In the genomic region with DNA sequence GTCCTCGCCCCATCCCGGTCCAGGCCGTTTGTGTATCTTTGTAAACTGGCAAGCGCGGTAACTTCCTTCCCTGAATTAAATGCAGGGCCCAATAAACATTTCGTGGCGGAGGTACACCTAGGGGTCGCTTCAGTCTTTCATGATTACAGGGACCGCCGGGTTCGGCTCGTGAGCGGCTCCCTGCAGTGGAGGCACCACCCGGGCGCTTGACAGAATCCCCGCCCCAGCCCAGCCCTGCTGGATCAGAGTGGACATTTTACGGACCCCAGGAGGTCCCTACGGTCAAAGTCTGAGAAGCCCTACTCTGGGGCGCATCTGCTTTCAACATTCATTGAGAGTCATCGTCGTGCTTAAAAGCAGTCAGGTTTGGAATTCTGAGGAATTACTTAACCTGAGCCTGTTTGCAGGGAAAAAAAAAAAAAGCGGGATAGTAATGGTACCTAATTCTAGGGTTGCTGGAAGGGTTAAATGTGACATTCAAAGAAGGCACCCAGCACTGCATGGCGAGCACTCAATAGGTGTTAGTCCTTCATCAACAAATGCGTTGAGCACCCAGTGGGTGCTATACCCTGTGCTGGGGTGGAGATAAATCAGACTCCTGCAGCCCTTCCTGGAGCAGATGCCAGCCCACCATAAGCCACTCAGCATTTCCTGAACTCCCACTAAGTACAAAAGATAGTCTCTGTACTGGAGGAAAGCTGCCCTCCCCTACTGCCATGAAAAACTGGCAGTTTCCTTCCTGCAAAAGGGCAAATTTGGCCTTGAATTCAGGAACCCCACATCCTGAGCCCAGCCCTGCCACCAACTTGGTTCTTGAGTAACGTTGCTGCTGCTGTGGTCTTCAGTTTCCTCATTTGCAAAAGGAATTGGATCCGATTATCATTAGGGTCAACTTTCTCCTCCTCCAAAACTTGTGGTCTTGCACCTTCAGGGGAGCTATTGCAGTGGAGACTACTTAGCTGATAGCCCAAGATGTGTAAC, we compare ENCODE assay signal across 8 cellular contexts. TPM values are rescaled to one million over a fixed set of nuclear protein-coding genes. Genes with fewer than 3 reads are reported as not detected.
DNase-seq lines count a peak whose midpoint lies in the region; ATAC-seq, FAIRE-seq and TF ChIP-seq lines count a peak whose summit lies in the region.

No MANE protein-coding gene starts in this region.

- H3K4me3 ChIP-seq in A549 (peak overlapping the region; percentile 71), body of pancreas (peak overlapping the region in 1 of 2 donors; percentile 21)

- H3K9me3 ChIP-seq in A549: no peaks in the 10 kb centered on the region
- no peaks in the 10 kb centered on the region for H3K9me3 ChIP-seq in body of pancreas

- peak; percentile 59 to 62 for ATAC-seq in A549
- ATAC-seq in GM18511 (IDR thresholded peaks at IDR 0.05; ENCODE audit: unreplicated experiment): peak; percentile 39
- peak; percentile 8 for ATAC-seq in body of pancreas
- peak; percentile 1 for ATAC-seq in left colon

- H3K4me2 ChIP-seq in A549: peak overlapping the region; percentile 85

- no peaks in the 10 kb centered on the region for H3K36me3 ChIP-seq in body of pancreas (replicated peaks in 1 of 2; ENCODE audit: insufficient read depth in 1 of 2, low read depth in 2 of 2)

- TF ChIP-seq CTCF in A549 (IDR thresholded peaks at IDR 0.05) (peak; percentile 44), body of pancreas (IDR thresholded peaks at IDR 0.05) (peak in 3 of 7 experiments; percentile 20 to 31 (median 30))

- TF ChIP-seq EP300 in A549 (IDR thresholded peaks at IDR 0.05): no peak

- peak; percentile 66 for DNase-seq in A549 (ENCODE audit: low read depth in 1 of 2, low spot score in 1 of 2)
- DNase-seq in NCI-H526 treated with DMSO at 0.1 percent for 48 hours (lab: John Stamatoyannopoulos, UW): peak; percentile 44
- peak in 2 of 4 donors; percentile 45 to 49 for DNase-seq in body of pancreas
- peak; percentile 38 to 57 for DNase-seq in left colon
- peak in 4 of 49 donors; percentile 20 to 85 (median 64) for DNase-seq in substantia nigra (lab: John Stamatoyannopoulos, UW)
- DNase-seq in cerebellum (ENCODE audit: low spot score): no peak
- DNase-seq in stimulated activated CD4-positive, alpha-beta T cell treated with anti-CD3 and anti-CD28 coated beads, Interleukin-4, amount 100 ng/mL, for 24 hours: no peak

- CTCF ChIA-PET in A549 (lab: Yijun Ruan, JAX): interaction anchor here (0.9 to 7.9 kb wide), 13 partner anchors 8 to 99 kb away, joined by 3 to 151 read pairs (median 4); a partner anchor contains a TSS

- peak overlapping the region; percentile 93 to 98 for H3K27ac ChIP-seq in A549
- peak overlapping the region; percentile 99 to 100 (median 100) for H3K27ac ChIP-seq in body of pancreas
- peak overlapping the region; percentile 57 for H3K27ac ChIP-seq in substantia nigra (ENCODE audit: low read depth, low read length, poor library complexity, severe bottlenecking)

- TF ChIP-seq POLR2A in A549 (IDR thresholded peaks at IDR 0.05; ENCODE audit: low read length): no peak
- TF ChIP-seq POLR2A in body of pancreas (IDR thresholded peaks at IDR 0.05): no peak

- POLR2A ChIA-PET in A549 (lab: Yijun Ruan, JAX): interaction anchor here (0.5 to 1.8 kb wide), 14 partner anchors 9 to 934 kb away, joined by 3 to 16 read pairs (median 5); a partner anchor contains a TSS

- intact Hi-C loops in body of pancreas (cut with DNase I): no loop called here
- intact Hi-C loops in left colon (cut with DNase I, micrococcal nuclease): no loop called here

- H3K4me1 ChIP-seq in A549: peaks cover 14% of the 10 kb centered on the region
- H3K4me1 ChIP-seq in body of pancreas: peaks cover 28% of the 10 kb centered on the region

- peak; percentile 13 to 38; a peak in 3 of 5 replicates for TF ChIP-seq RAD21 in A549 (conservative IDR thresholded peaks at IDR 0.05 in 1 of 2, IDR thresholded peaks at IDR 0.05 in 1 of 2)

- no peaks in the 10 kb centered on the region for H3K27me3 ChIP-seq in body of pancreas

- FAIRE-seq in A549 (lab: Jason Lieb, UNC): no peak

- WGBS in A549 (ENCODE audit: missing lambda C conversion rate): 14% methylated on average over 25 of the region's 26 CpGs
- WGBS in body of pancreas, 2 donors: 7 to 26% methylated on average over 8 to 26 of the region's 26 CpGs

TF ChIP-seq in A549, 52 proteins besides CTCF, POLR2A, EP300 and RAD21 (continues in another document):
- TF ChIP-seq EHF (CRISPR knock-in tag; IDR thresholded peaks at IDR 0.05) (no peak), RFX5 (IDR thresholded peaks at IDR 0.05) (no peak), HDAC2 (IDR thresholded peaks at IDR 0.05) (no peak), NPAS2 (CRISPR knock-in tag; IDR thresholded peaks at IDR 0.05; ENCODE audit: borderline replicate concordance) (no peak), MYC (IDR thresholded peaks at IDR 0.05; ENCODE audit: borderline replicate concordance, low read length) (0 out of 2 replicates have a peak, but pooled peaks have one; percentile 83)
- TF ChIP-seq, protein P1, sequence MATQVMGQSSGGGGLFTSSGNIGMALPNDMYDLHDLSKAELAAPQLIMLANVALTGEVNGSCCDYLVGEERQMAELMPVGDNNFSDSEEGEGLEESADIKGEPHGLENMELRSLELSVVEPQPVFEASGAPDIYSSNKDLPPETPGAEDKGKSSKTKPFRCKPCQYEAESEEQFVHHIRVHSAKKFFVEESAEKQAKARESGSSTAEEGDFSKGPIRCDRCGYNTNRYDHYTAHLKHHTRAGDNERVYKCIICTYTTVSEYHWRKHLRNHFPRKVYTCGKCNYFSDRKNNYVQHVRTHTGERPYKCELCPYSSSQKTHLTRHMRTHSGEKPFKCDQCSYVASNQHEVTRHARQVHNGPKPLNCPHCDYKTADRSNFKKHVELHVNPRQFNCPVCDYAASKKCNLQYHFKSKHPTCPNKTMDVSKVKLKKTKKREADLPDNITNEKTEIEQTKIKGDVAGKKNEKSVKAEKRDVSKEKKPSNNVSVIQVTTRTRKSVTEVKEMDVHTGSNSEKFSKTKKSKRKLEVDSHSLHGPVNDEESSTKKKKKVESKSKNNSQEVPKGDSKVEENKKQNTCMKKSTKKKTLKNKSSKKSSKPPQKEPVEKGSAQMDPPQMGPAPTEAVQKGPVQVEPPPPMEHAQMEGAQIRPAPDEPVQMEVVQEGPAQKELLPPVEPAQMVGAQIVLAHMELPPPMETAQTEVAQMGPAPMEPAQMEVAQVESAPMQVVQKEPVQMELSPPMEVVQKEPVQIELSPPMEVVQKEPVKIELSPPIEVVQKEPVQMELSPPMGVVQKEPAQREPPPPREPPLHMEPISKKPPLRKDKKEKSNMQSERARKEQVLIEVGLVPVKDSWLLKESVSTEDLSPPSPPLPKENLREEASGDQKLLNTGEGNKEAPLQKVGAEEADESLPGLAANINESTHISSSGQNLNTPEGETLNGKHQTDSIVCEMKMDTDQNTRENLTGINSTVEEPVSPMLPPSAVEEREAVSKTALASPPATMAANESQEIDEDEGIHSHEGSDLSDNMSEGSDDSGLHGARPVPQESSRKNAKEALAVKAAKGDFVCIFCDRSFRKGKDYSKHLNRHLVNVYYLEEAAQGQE (IDR thresholded peaks at IDR 0.05): no peak
- TF ChIP-seq, protein P2, sequence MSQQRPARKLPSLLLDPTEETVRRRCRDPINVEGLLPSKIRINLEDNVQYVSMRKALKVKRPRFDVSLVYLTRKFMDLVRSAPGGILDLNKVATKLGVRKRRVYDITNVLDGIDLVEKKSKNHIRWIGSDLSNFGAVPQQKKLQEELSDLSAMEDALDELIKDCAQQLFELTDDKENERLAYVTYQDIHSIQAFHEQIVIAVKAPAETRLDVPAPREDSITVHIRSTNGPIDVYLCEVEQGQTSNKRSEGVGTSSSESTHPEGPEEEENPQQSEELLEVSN (IDR thresholded peaks at IDR 0.05; ENCODE audit: borderline replicate concordance, low read depth): peak; percentile 40; the same call in 1 of the 2 replicates
- TF ChIP-seq, protein P3, sequence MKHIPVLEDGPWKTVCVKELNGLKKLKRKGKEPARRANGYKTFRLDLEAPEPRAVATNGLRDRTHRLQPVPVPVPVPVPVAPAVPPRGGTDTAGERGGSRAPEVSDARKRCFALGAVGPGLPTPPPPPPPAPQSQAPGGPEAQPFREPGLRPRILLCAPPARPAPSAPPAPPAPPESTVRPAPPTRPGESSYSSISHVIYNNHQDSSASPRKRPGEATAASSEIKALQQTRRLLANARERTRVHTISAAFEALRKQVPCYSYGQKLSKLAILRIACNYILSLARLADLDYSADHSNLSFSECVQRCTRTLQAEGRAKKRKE (CRISPR knock-in tag; IDR thresholded peaks at IDR 0.05; ENCODE audit: low read depth): no peak

RNA-seq across cellular contexts. Expression of a gene that starts 0.7 kb away (rescaled TPM):
- 60.2 and 62.2 TPM in 2 replicates for polyA plus RNA-seq in A549 (2011; rRNA removed)
- polyA plus RNA-seq in A549 (2012; cell fraction: cytosol; rRNA removed): 46.2 and 54.5 TPM in 2 replicates
- 46.7 and 58.3 TPM in 2 replicates for polyA plus RNA-seq in A549 (2012; cell fraction: nucleus; rRNA removed)
- polyA plus RNA-seq in A549 (2017; fragmentation: RNase III; extraction: RNeasy Plus Mini Kit Qiagen cat#74134 plus additional on column Dnase treatment): 54.7 to 60.0 TPM (median 57.2 TPM) in 3 replicates
- 58.8 and 70.6 TPM in 2 replicates for polyA minus RNA-seq in A549 (2011; rRNA and poly(A)+ RNA removed)
- total RNA-seq in body of pancreas: 10 to 100 TPM; 32.2 to 54.1 TPM
- 10 to 100 TPM; 47.3 to 85.2 TPM for total RNA-seq in left colon
- total RNA-seq in cerebellum: 24.1 TPM

RNA-seq across cellular contexts. Expression of a gene that starts 0.8 kb away (rescaled TPM):
- polyA plus RNA-seq in A549 (2011; rRNA removed) (0.04 TPM in 1 of 2 replicates, not detected in the other), A549 (2017; fragmentation: RNase III; extraction: RNeasy Plus Mini Kit Qiagen cat#74134 plus additional on column Dnase treatment) (0.03 to 0.04 TPM in 2 of 3 replicates, not detected in the other)
- 0.01 TPM in 2 replicates for polyA plus RNA-seq in A549 (2012; cell fraction: cytosol; rRNA removed)
- polyA plus RNA-seq in A549 (2012; cell fraction: nucleus; rRNA removed): 0.02 TPM in 1 of 2 replicates, not detected in the other
- not detected in 2 replicates for polyA minus RNA-seq in A549 (2011; rRNA and poly(A)+ RNA removed)
- total RNA-seq in body of pancreas (not detected), left colon (not detected), cerebellum (not detected)

RNA-seq across cellular contexts. Expression of a gene that starts 20.8 kb away (rescaled TPM):
- polyA plus RNA-seq in A549 (2011; rRNA removed) (0.03 TPM in 1 of 2 replicates, not detected in the other), A549 (2017; fragmentation: RNase III; extraction: RNeasy Plus Mini Kit Qiagen cat#74134 plus additional on column Dnase treatment) (0.05 to 0.07 TPM (median 0.05 TPM) in 3 replicates)
- polyA plus RNA-seq in A549 (2012; cell fraction: cytosol; rRNA removed): 0.03 and 0.09 TPM in 2 replicates
- not detected in 2 replicates for polyA plus RNA-seq in A549 (2012; cell fraction: nucleus; rRNA removed)
- not detected in 2 replicates for polyA minus RNA-seq in A549 (2011; rRNA and poly(A)+ RNA removed)
- total RNA-seq in body of pancreas (not detected), left colon (not detected), cerebellum (not detected)

RNA-seq across cellular contexts. Expression of a gene that starts 53.5 kb away (rescaled TPM):
- polyA plus RNA-seq in A549 (2011; rRNA removed): 15.5 and 20.3 TPM in 2 replicates
- polyA plus RNA-seq in A549 (2012; cell fraction: cytosol; rRNA removed): 22.5 and 23.2 TPM in 2 replicates
- polyA plus RNA-seq in A549 (2012; cell fraction: nucleus; rRNA removed): 121 and 123 TPM in 2 replicates
- polyA plus RNA-seq in A549 (2017; fragmentation: RNase III; extraction: RNeasy Plus Mini Kit Qiagen cat#74134 plus additional on column Dnase treatment): 21.4 to 27.4 TPM (median 25.3 TPM) in 3 replicates
- 11.6 and 14.8 TPM in 2 replicates for polyA minus RNA-seq in A549 (2011; rRNA and poly(A)+ RNA removed)
- 10 to 100 TPM; 20.2 to 22.4 TPM for total RNA-seq in body of pancreas
- total RNA-seq in left colon: 1 to 10 TPM; 3.7 to 4.0 TPM
- total RNA-seq in cerebellum: 49.0 TPM

Comparison
In these comparisons a context has a peak if more than half of its experiments do, and no peak if none do; other contexts are left out.
1. ATAC-seq: peak in every context shown above with its lines; median percentile 60 in A549; 39 in GM18511; 8 in body of pancreas; 1 in left colon.
2. DNase-seq: peak in A549 (2 of 2), NCI-H526 treated with DMSO at 0.1 percent for 48 hours (single experiment) and left colon (2 of 2); none in cerebellum (single experiment) and stimulated activated CD4-positive, alpha-beta T cell treated with anti-CD3 and anti-CD28 coated beads, Interleukin-4, amount 100 ng/mL, for 24 hours (single experiment).
3. Peak in every context shown above with its lines, with median percentiles within 50 percentile points of each other: H3K27ac ChIP-seq.